In genomic region chr2:189057316-189057715, GRCh38 we compare ENCODE assay signal across 19 cellular contexts.
A peak's percentile ranks its signal among the peaks of the same experiment; 100 is the strongest.
DNase-seq lines count a peak whose midpoint lies in the region; ATAC-seq, FAIRE-seq and TF ChIP-seq lines count a peak whose summit lies in the region.
"Had no signal": no experiment of that assay in that cellular context is flagged by ENCODE, and none has a peak within 500 bp of the region (broad histone marks: within the 10 kb centered on the region; RNA-seq: fewer than 3 reads in every experiment).

No MANE protein-coding gene starts in this region.

- H3K4me1 ChIP-seq in A549: peaks cover 14% of the 10 kb centered on the region; the same call in 2 of the 3 replicates
- no peaks in the 10 kb centered on the region for H3K4me1 ChIP-seq in Panc1 (ENCODE audit: control insufficient read depth, insufficient read depth, low read length)
- H3K4me1 ChIP-seq in fibroblast of lung (ENCODE audit: control insufficient read depth, extremely low read depth, insufficient read depth, low read length): no peaks in the 10 kb centered on the region
- no peaks in the 10 kb centered on the region for H3K4me1 ChIP-seq in smooth muscle cell (ENCODE audit: low read depth)
- H3K4me1 ChIP-seq: HAP-1 had no signal

- no peaks in the 10 kb centered on the region for H3K27me3 ChIP-seq in Panc1 (ENCODE audit: control insufficient read depth, insufficient read depth, low read length)
- H3K27me3 ChIP-seq in fibroblast of lung (ENCODE audit: control insufficient read depth, insufficient read depth, low read length): no peaks in the 10 kb centered on the region
- H3K27me3 ChIP-seq in smooth muscle cell (ENCODE audit: low read depth): no peaks in the 10 kb centered on the region

- CTCF ChIA-PET in A549 (lab: Yijun Ruan, JAX): no interaction called here
- CTCF ChIA-PET in Panc1 (lab: Charles Lee): no interaction called here

- no peak overlapping the region for H3K4me3 Mint-ChIP-seq in progenitor cell of endocrine pancreas (ENCODE audit: low read depth)
- H3K4me3 Mint-ChIP-seq: CD4-positive, alpha-beta T cell; IgD-negative memory B cell had no signal

- no peaks in the 10 kb centered on the region for H3K4me1 Mint-ChIP-seq in progenitor cell of endocrine pancreas (ENCODE audit: low read depth)
- H3K4me1 Mint-ChIP-seq: IgD-negative memory B cell had no signal

- DNase-seq in A549 (ENCODE audit: low read depth in 1 of 2, low spot score in 1 of 2): no peak
- no peak for DNase-seq in Panc1 (ENCODE audit: low read depth, low spot score)
- DNase-seq in fibroblast of lung (ENCODE audit: low read depth in 2 of 2): no peak
- no peak for DNase-seq in smooth muscle cell (lab: John Stamatoyannopoulos, UW; ENCODE audit: unreplicated experiment)
- DNase-seq in globus pallidus (ENCODE audit: low spot score): no peak
- DNase-seq in NCI-H345 (lab: John Stamatoyannopoulos, UW): no peak
- DNase-seq in progenitor cell of endocrine pancreas (ENCODE audit: low spot score, unreplicated experiment): no peak
- DNase-seq: 8988T; ACHN; C1 segment of cervical spinal cord; CD4-positive, alpha-beta T cell; DMS79 treated with DMSO at 0.1 percent for 48 hours; EL had no signal

- H4K20me1 ChIP-seq in fibroblast of lung (ENCODE audit: control insufficient read depth, extremely low read depth, insufficient read depth, low read length) (no peaks in the 10 kb centered on the region), smooth muscle cell (ENCODE audit: low read depth) (no peaks in the 10 kb centered on the region)

- TF ChIP-seq CTCF in A549 (IDR thresholded peaks at IDR 0.05): no peak
- TF ChIP-seq CTCF in Panc1 (IDR thresholded peaks at IDR 0.05): no peak
- no peak for TF ChIP-seq CTCF in fibroblast of lung (conservative IDR thresholded peaks at IDR 0.05 in 1 of 2, IDR thresholded peaks at IDR 0.05 in 1 of 2; ENCODE audit: low read depth in 1 of 2, low read length in 2 of 2)
- no peak for TF ChIP-seq CTCF in smooth muscle cell (IDR thresholded peaks at IDR 0.05; ENCODE audit: borderline replicate concordance, insufficient read depth, poor library complexity, severe bottlenecking)
- no peak for TF ChIP-seq CTCF in progenitor cell of endocrine pancreas (IDR thresholded peaks at IDR 0.05; ENCODE audit: unreplicated experiment)

- H3K79me2 ChIP-seq in fibroblast of lung (ENCODE audit: control insufficient read depth, insufficient read depth, low read length) (no peaks in the 10 kb centered on the region), smooth muscle cell (ENCODE audit: low read depth) (peaks cover 44% of the 10 kb centered on the region)

- intact Hi-C loops in Panc1 (cut with micrococcal nuclease; ENCODE audit: unreplicated experiment): no loop called here

- no peak overlapping the region for H2AFZ ChIP-seq in fibroblast of lung (ENCODE audit: low read length)
- H2AFZ ChIP-seq in smooth muscle cell (ENCODE audit: low read depth): no peak overlapping the region

- TSS peak; percentile 18 for BruUV-seq in Panc1 (replicated peaks; lab: Mats Ljungman, UMichigan)

- H3F3A ChIP-seq in smooth muscle cell (ENCODE audit: low read depth): peaks cover 25% of the 10 kb centered on the region

- TF ChIP-seq EP300 in A549 (IDR thresholded peaks at IDR 0.05): no peak

- no peak overlapping the region for H3K27ac ChIP-seq in A549
- no peak overlapping the region for H3K27ac ChIP-seq in Panc1 (ENCODE audit: low read length)
- no peak overlapping the region for H3K27ac ChIP-seq in fibroblast of lung (ENCODE audit: insufficient read depth, low read length)
- H3K27ac ChIP-seq in smooth muscle cell (ENCODE audit: low read depth): peak overlapping the region; percentile 51
- H3K27ac ChIP-seq: KMS-11 had no signal

- no peak overlapping the region for H3K27ac Mint-ChIP-seq in progenitor cell of endocrine pancreas
- H3K27ac Mint-ChIP-seq: CD4-positive, alpha-beta T cell; IgD-negative memory B cell had no signal

- WGBS in A549 (ENCODE audit: missing lambda C conversion rate): 94% methylated on average over 2 of the region's 2 CpGs
- WGBS in smooth muscle cell (ENCODE audit: low lambda C conversion rate): 98% methylated on average over 2 of the region's 2 CpGs

- H3K4me3 ChIP-seq in A549: no peak overlapping the region
- H3K4me3 ChIP-seq in Panc1 (ENCODE audit: low read depth in 2 of 2, low read length in 2 of 2): no peak overlapping the region
- no peak overlapping the region for H3K4me3 ChIP-seq in fibroblast of lung (replicated peaks in 1 of 4; ENCODE audit: control extremely low read depth in 1 of 4, insufficient read depth in 1 of 4, low read depth in 3 of 4, low read length in 4 of 4)
- H3K4me3 ChIP-seq in smooth muscle cell: no peak overlapping the region
- H3K4me3 ChIP-seq: HAP-1 had no signal

- POLR2A ChIA-PET in A549 (lab: Yijun Ruan, JAX): no interaction called here
- POLR2A ChIA-PET in Panc1 (lab: Charles Lee): no interaction called here

- no peaks in the 10 kb centered on the region for H3K9me3 Mint-ChIP-seq in progenitor cell of endocrine pancreas (ENCODE audit: low read depth)
- H3K9me3 Mint-ChIP-seq: CD4-positive, alpha-beta T cell; IgD-negative memory B cell had no signal

- H3K9ac ChIP-seq in fibroblast of lung (ENCODE audit: insufficient read depth, low read length) (no peak overlapping the region), smooth muscle cell (ENCODE audit: low read depth) (no peak overlapping the region)
- H3K9ac ChIP-seq: KMS-11 had no signal

- no peak for TF ChIP-seq POLR2A in A549 (IDR thresholded peaks at IDR 0.05; ENCODE audit: low read length)

- no peak for FAIRE-seq in A549 (lab: Jason Lieb, UNC)
- FAIRE-seq: G401.6, GM12891, H1 had no signal

- H3K36me3 ChIP-seq in Panc1 (ENCODE audit: control insufficient read depth, insufficient read depth, low read length): peaks cover 36% of the 10 kb centered on the region
- H3K36me3 ChIP-seq in fibroblast of lung (ENCODE audit: control insufficient read depth, insufficient read depth, low read length): peaks cover 14% of the 10 kb centered on the region
- H3K36me3 ChIP-seq in smooth muscle cell (ENCODE audit: low read depth): peaks cover 51% of the 10 kb centered on the region
- H3K36me3 ChIP-seq: HAP-1 had no signal

- in situ Hi-C loops in Panc1 (cut with HindIII; ENCODE audit: low pct_unique_long_range_greater_than_20kb, low sequenced_read_pairs): no loop called here

- ATAC-seq in A549 (no peak; a peak in 1 of 6 replicates), Panc1 (no peak)

- no peaks in the 10 kb centered on the region for H3K27me3 Mint-ChIP-seq in progenitor cell of endocrine pancreas
- H3K27me3 Mint-ChIP-seq: CD4-positive, alpha-beta T cell; IgD-negative memory B cell had no signal

- no peaks in the 10 kb centered on the region for H3K36me3 Mint-ChIP-seq in progenitor cell of endocrine pancreas (ENCODE audit: insufficient read depth)
- H3K36me3 Mint-ChIP-seq: IgD-negative memory B cell had no signal

- TF ChIP-seq RAD21 in A549 (conservative IDR thresholded peaks at IDR 0.05 in 1 of 2, IDR thresholded peaks at IDR 0.05 in 1 of 2): no peak

- H3K4me2 ChIP-seq in A549 (no peak overlapping the region), fibroblast of lung (ENCODE audit: extremely low read depth, insufficient read depth, low read length) (peak overlapping the region; percentile 7), smooth muscle cell (no peak overlapping the region)
- H3K4me2 ChIP-seq: KMS-11 had no signal

- no peaks in the 10 kb centered on the region for H3K9me3 ChIP-seq in A549
- no peaks in the 10 kb centered on the region for H3K9me3 ChIP-seq in Panc1 (ENCODE audit: control insufficient read depth, insufficient read depth, low read depth, low read length)
- no peaks in the 10 kb centered on the region for H3K9me3 ChIP-seq in fibroblast of lung (ENCODE audit: control insufficient read depth, insufficient read depth, low read depth, low read length)
- no peaks in the 10 kb centered on the region for H3K9me3 ChIP-seq in smooth muscle cell (replicated peaks; ENCODE audit: low read depth)
- H3K9me3 ChIP-seq: HAP-1 had no signal

TF ChIP-seq in A549, 52 proteins besides CTCF, POLR2A, EP300 and RAD21:
- TF ChIP-seq HOXB5 (CRISPR knock-in tag; IDR thresholded peaks at IDR 0.05) (no peak), CBX8 (IDR thresholded peaks at IDR 0.05) (no peak), MAFK (IDR thresholded peaks at IDR 0.05; ENCODE audit: partially characterized antibody) (peak; percentile 61), GATA3 (IDR thresholded peaks at IDR 0.05; ENCODE audit: borderline replicate concordance) (no peak), EHMT2 (IDR thresholded peaks at IDR 0.05; ENCODE audit: low read depth) (no peak), REST (IDR thresholded peaks at IDR 0.05) (no peak), EHF (CRISPR knock-in tag; IDR thresholded peaks at IDR 0.05) (no peak), HDAC2 (IDR thresholded peaks at IDR 0.05) (no peak)
TF ChIP-seq in A549: peak in this region for 1.
